28 cellular contexts compared by ENCODE assay signal in genomic region chr2:5544205-5544786, GRCh38.
"Had no signal": no experiment of that assay in that cellular context is flagged by ENCODE, and none has a peak within 500 bp of the region (broad histone marks: within the 10 kb centered on the region; RNA-seq: fewer than 3 reads in every experiment).

No MANE protein-coding gene starts in this region.

- H3K27ac ChIP-seq: ascending aorta, cardiac muscle cell, VCaP had no signal

- H3K4me1 ChIP-seq: ascending aorta had no signal

- H3K4me3 ChIP-seq: ascending aorta, cardiac muscle cell had no signal

- H3K9me3 ChIP-seq: ascending aorta had no signal

- H3K27me3 ChIP-seq: ascending aorta, cardiac muscle cell had no signal

- DNase-seq: activated B cell treated with CpG ODN at 0.5 μM for 24 hours; activated CD4-positive, alpha-beta memory T cell treated with anti-CD3 and anti-CD28 coated beads for 36 hours; activated CD4-positive, alpha-beta T cell treated with anti-CD3 and anti-CD28 coated beads for 4 hours; activated CD4-positive, alpha-beta T cell treated with anti-CD3 and anti-CD28 coated beads, Interleukin-2, amount 10 ng/mL, durations not matched to agents 24 days and 14 days; activated CD4-positive, alpha-beta T cell treated with anti-CD3 and anti-CD28 coated beads, Interleukin-2, amount 50 U/mL, for 1 hour; activated CD4-positive, alpha-beta T cell treated with anti-CD3 and anti-CD28 coated beads, Interleukin-2, amount 50 U/mL, for 4 hours; activated CD4-positive, CD25-positive, alpha-beta regulatory T cell treated with anti-CD3 and anti-CD28 coated beads, Interleukin-2, amount 50 U/mL, for 72 hours; activated CD8-positive, alpha-beta memory T cell treated with anti-CD3 and anti-CD28 coated beads, Interleukin-2, amount 50 U/mL, for 4 hours; activated CD8-positive, alpha-beta T cell treated with anti-CD3 and anti-CD28 coated beads for 36 hours; activated effector memory CD4-positive, alpha-beta T cell treated with anti-CD3 and anti-CD28 coated beads, Interleukin-2, amount 50 U/mL, for 16 hours; activated gamma-delta T cell treated with Interleukin-2 at 50 U/mL for 16 hours; activated naive CD4-positive, alpha-beta T cell; activated naive CD4-positive, alpha-beta T cell treated with anti-CD3 and anti-CD28 coated beads, Interleukin-2, amount 10 ng/mL, durations not matched to agents 7 days and 5 days; activated naive CD8-positive, alpha-beta T cell treated with anti-CD3 and anti-CD28 coated beads, Interleukin-2, amount 10 ng/mL, durations not matched to agents 7 days and 5 days; activated naive CD8-positive, alpha-beta T cell treated with anti-CD3 and anti-CD28 coated beads, Interleukin-2, amount 50 U/mL, for 24 hours; activated T-cell treated with anti-CD3 and anti-CD28 coated beads for 4 hours; activated T-cell treated with anti-CD3 and anti-CD28 coated beads, Interleukin-2, amount 50 U/mL, for 1 hour; activated T-cell treated with anti-CD3 and anti-CD28 coated beads, Interleukin-2, amount 50 U/mL, for 4 hours; activated T-cell treated with anti-CD3 and anti-CD28 coated beads, Interleukin-2, amount 50 U/mL, for 72 hours; amygdala; anterior cingulate cortex; caudate nucleus; cerebellar nuclear complex; T-helper 2 cell; T-helper 9 cell had no signal

- H3K36me3 ChIP-seq: ascending aorta, cardiac muscle cell had no signal
